In the genomic region with DNA sequence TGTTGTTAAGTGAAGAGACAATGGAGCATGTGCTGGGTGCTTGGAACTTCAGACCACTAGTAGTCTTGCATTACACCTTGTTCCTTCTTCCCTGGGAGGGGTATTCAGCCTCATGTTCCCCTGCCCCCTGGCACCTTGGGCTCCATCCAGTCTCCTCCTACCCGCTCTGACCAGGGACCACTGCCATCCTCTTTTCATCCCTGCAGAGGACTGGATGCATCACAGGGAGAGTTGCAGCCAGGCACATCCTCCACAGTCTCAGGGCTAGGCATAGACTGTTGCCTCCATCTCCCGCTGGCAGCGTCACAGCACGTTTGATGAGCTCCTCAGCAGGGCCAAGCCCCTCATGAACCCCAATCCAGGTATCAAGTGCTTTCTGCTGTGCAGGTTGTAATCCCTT, we compare ENCODE assay signal across 1 cellular context.
TF ChIP-seq lines count a peak whose summit lies in the region.

No MANE protein-coding gene starts in this region.

TF ChIP-seq in GM23338, 12 proteins besides CTCF, POLR2A, EP300 and RAD21 (continued from another document):
- TF ChIP-seq, protein P1, sequence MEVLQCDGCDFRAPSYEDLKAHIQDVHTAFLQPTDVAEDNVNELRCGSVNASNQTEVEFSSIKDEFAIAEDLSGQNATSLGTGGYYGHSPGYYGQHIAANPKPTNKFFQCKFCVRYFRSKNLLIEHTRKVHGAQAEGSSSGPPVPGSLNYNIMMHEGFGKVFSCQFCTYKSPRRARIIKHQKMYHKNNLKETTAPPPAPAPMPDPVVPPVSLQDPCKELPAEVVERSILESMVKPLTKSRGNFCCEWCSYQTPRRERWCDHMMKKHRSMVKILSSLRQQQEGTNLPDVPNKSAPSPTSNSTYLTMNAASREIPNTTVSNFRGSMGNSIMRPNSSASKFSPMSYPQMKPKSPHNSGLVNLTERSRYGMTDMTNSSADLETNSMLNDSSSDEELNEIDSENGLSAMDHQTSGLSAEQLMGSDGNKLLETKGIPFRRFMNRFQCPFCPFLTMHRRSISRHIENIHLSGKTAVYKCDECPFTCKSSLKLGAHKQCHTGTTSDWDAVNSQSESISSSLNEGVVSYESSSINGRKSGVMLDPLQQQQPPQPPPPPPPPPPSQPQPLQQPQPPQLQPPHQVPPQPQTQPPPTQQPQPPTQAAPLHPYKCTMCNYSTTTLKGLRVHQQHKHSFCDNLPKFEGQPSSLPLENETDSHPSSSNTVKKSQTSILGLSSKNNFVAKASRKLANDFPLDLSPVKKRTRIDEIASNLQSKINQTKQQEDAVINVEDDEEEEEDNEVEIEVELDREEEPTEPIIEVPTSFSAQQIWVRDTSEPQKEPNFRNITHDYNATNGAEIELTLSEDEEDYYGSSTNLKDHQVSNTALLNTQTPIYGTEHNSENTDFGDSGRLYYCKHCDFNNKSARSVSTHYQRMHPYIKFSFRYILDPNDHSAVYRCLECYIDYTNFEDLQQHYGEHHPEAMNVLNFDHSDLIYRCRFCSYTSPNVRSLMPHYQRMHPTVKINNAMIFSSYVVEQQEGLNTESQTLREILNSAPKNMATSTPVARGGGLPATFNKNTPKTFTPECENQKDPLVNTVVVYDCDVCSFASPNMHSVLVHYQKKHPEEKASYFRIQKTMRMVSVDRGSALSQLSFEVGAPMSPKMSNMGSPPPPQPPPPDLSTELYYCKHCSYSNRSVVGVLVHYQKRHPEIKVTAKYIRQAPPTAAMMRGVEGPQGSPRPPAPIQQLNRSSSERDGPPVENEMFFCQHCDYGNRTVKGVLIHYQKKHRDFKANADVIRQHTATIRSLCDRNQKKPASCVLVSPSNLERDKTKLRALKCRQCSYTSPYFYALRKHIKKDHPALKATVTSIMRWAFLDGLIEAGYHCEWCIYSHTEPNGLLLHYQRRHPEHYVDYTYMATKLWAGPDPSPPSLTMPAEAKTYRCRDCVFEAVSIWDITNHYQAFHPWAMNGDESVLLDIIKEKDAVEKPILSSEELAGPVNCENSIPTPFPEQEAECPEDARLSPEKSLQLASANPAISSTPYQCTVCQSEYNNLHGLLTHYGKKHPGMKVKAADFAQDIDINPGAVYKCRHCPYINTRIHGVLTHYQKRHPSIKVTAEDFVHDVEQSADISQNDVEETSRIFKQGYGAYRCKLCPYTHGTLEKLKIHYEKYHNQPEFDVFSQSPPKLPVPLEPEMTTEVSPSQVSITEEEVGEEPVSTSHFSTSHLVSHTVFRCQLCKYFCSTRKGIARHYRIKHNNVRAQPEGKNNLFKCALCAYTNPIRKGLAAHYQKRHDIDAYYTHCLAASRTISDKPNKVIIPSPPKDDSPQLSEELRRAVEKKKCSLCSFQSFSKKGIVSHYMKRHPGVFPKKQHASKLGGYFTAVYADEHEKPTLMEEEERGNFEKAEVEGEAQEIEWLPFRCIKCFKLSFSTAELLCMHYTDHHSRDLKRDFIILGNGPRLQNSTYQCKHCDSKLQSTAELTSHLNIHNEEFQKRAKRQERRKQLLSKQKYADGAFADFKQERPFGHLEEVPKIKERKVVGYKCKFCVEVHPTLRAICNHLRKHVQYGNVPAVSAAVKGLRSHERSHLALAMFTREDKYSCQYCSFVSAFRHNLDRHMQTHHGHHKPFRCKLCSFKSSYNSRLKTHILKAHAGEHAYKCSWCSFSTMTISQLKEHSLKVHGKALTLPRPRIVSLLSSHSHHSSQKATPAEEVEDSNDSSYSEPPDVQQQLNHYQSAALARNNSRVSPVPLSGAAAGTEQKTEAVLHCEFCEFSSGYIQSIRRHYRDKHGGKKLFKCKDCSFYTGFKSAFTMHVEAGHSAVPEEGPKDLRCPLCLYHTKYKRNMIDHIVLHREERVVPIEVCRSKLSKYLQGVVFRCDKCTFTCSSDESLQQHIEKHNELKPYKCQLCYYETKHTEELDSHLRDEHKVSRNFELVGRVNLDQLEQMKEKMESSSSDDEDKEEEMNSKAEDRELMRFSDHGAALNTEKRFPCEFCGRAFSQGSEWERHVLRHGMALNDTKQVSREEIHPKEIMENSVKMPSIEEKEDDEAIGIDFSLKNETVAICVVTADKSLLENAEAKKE (CRISPR knock-in tag; IDR thresholded peaks at IDR 0.05) = no peak
- TF ChIP-seq ZNF114 (CRISPR knock-in tag; IDR thresholded peaks at IDR 0.05) = no peak
- no peak for TF ChIP-seq JUNB (IDR thresholded peaks at IDR 0.05; ENCODE audit: unreplicated experiment)
- TF ChIP-seq, protein P2, sequence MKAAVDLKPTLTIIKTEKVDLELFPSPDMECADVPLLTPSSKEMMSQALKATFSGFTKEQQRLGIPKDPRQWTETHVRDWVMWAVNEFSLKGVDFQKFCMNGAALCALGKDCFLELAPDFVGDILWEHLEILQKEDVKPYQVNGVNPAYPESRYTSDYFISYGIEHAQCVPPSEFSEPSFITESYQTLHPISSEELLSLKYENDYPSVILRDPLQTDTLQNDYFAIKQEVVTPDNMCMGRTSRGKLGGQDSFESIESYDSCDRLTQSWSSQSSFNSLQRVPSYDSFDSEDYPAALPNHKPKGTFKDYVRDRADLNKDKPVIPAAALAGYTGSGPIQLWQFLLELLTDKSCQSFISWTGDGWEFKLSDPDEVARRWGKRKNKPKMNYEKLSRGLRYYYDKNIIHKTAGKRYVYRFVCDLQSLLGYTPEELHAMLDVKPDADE (IDR thresholded peaks at IDR 0.05) = no peak
- TF ChIP-seq NANOG (IDR thresholded peaks at IDR 0.05; ENCODE audit: borderline replicate concordance) = no peak
- no peak for TF ChIP-seq EZH2 (IDR thresholded peaks at IDR 0.05; ENCODE audit: low read depth, unreplicated experiment)
- no peak for TF ChIP-seq ZNF331 (CRISPR knock-in tag; IDR thresholded peaks at IDR 0.05; ENCODE audit: low read depth)
- TF ChIP-seq, protein P3, sequence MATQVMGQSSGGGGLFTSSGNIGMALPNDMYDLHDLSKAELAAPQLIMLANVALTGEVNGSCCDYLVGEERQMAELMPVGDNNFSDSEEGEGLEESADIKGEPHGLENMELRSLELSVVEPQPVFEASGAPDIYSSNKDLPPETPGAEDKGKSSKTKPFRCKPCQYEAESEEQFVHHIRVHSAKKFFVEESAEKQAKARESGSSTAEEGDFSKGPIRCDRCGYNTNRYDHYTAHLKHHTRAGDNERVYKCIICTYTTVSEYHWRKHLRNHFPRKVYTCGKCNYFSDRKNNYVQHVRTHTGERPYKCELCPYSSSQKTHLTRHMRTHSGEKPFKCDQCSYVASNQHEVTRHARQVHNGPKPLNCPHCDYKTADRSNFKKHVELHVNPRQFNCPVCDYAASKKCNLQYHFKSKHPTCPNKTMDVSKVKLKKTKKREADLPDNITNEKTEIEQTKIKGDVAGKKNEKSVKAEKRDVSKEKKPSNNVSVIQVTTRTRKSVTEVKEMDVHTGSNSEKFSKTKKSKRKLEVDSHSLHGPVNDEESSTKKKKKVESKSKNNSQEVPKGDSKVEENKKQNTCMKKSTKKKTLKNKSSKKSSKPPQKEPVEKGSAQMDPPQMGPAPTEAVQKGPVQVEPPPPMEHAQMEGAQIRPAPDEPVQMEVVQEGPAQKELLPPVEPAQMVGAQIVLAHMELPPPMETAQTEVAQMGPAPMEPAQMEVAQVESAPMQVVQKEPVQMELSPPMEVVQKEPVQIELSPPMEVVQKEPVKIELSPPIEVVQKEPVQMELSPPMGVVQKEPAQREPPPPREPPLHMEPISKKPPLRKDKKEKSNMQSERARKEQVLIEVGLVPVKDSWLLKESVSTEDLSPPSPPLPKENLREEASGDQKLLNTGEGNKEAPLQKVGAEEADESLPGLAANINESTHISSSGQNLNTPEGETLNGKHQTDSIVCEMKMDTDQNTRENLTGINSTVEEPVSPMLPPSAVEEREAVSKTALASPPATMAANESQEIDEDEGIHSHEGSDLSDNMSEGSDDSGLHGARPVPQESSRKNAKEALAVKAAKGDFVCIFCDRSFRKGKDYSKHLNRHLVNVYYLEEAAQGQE (IDR thresholded peaks at IDR 0.05; ENCODE audit: unreplicated experiment) = no peak
